4 cellular contexts compared by ENCODE assay signal in genomic region chr1:83887483-83887882, GRCh38.
"Had no signal": no experiment of that assay in that cellular context is flagged by ENCODE, and none has a peak within 500 bp of the region (broad histone marks: within the 10 kb centered on the region; RNA-seq: fewer than 3 reads in every experiment).

No MANE protein-coding gene starts in this region.

- ATAC-seq: HepG2, K562 had no signal

- DNase-seq: IMR-90, KBM-7 had no signal

- H3K4me3 ChIP-seq: K562 had no signal
